In the genomic region with DNA sequence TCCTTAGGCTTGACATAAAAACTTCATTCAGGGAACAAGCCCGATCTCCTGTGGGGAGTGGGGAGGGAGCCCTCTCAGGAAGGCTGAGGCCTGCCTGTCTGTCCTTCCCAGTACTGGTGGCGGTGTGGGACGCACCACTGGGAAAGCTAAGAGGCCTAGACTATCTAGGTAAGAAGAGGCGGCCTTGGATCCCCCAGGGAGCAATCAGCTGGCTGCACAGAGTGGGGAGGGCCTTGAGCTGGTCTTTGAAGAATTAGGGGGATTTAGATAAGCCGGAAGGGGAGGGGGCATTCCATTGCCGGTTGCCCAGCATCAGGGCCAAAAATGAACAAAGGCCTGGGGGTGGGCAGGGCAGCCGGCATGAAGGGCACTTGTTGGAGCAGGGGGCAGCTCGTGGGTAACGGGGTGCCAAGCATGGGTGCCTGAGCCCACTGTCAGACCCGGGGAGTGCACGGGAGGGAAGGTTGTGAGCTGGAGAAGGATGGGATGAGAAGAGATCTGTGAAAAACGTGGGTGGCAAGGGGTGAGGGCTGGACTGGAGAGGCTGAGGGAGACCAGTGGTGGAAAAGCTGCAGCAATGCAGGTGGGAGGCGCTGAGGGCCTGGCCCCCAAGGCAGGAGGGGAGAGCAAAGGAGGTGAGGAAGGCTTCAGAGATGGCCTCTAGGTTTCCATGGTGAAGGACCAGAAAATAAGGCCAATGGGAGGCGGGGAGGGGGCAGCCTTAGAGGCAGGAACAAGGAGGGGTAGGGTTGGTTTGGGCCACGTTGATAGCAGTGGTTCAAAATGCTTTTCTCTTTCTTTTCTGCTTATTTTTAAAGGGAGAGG, we compare ENCODE assay signal across 9 cellular contexts. TPM values are rescaled to one million over a fixed set of nuclear protein-coding genes. Genes with fewer than 3 reads are reported as not detected.
A peak's percentile ranks its signal among the peaks of the same experiment; 100 is the strongest.
DNase-seq lines count a peak whose midpoint lies in the region; ATAC-seq and TF ChIP-seq lines count a peak whose summit lies in the region.
"Had no signal": no experiment of that assay in that cellular context is flagged by ENCODE, and none has a peak within 500 bp of the region (broad histone marks: within the 10 kb centered on the region; RNA-seq: fewer than 3 reads in every experiment).

No MANE protein-coding gene starts in this region.

- no peaks in the 10 kb centered on the region for H3K9me3 ChIP-seq in heart right ventricle

- 42 to 44% methylated on average over 15 of the region's 15 CpGs for WGBS in heart right ventricle, 2 donors

- peak overlapping the region; percentile 64 for H3K4me2 ChIP-seq in GM23338

- no peaks in the 10 kb centered on the region; the same call in 1 of the 2 replicates for H4K20me1 ChIP-seq in GM23338 (replicated peaks; ENCODE audit: insufficient read depth)

- CTCF ChIA-PET in activated CD4-positive, alpha-beta memory T cell treated with anti-CD3 and anti-CD28 coated beads for 36 hours (lab: Charles Lee) = interaction anchor here (0.6 to 7.8 kb wide), 6 partner anchors 27 to 493 kb away, joined by 3 to 60 read pairs (median 3); no protein-coding TSS in a partner anchor

- POLR2A ChIA-PET in activated CD4-positive, alpha-beta memory T cell treated with anti-CD3 and anti-CD28 coated beads for 36 hours (lab: Charles Lee) = no interaction called here

- peak overlapping the region; percentile 83 for H3K27ac Mint-ChIP-seq in GM23338
- H3K27ac Mint-ChIP-seq in activated CD4-positive, alpha-beta memory T cell treated with anti-CD3 and anti-CD28 coated beads for 36 hours = peak overlapping the region; percentile 57
- H3K27ac Mint-ChIP-seq in activated T-helper 2 cell treated with anti-CD3 and anti-CD28 coated beads, Interferon-gamma antibody, Interleukin-2, Interleukin-4, amounts not matched to agents 10 μg/mL and 5 μg/mL and 100 μg/mL, durations not matched to agents 14 hours and 24 hours and 36 hours = no peak overlapping the region

- no peak for DNase-seq in GM23338 (ENCODE audit: low spot score)
- no peak for DNase-seq in activated CD4-positive, alpha-beta memory T cell treated with anti-CD3 and anti-CD28 coated beads for 36 hours
- no peak for DNase-seq in heart right ventricle
- DNase-seq in retina = peak; percentile 47
- no peak for DNase-seq in occipital lobe (lab: John Stamatoyannopoulos, UW)
- no peak for DNase-seq in activated T-helper 2 cell treated with anti-CD3 and anti-CD28 coated beads, Interferon-gamma antibody, Interleukin-2, Interleukin-4, amounts not matched to agents 10 μg/mL and 5 μg/mL and 100 μg/mL, durations not matched to agents 14 hours and 24 hours and 36 hours (ENCODE audit: low spot score)
- DNase-seq in H4 (ENCODE audit: low spot score) = no peak
- DNase-seq in DMS153 treated with DMSO at 0.1 percent for 48 hours (lab: John Stamatoyannopoulos, UW; ENCODE audit: unreplicated experiment) = no peak
- DNase-seq: NCI-H1694 treated with DMSO at 0.1 percent for 48 hours had no signal

- TF ChIP-seq CTCF in GM23338 (conservative IDR thresholded peaks at IDR 0.05; ENCODE audit: low read depth in 2 of 2) (no peak), heart right ventricle (IDR thresholded peaks at IDR 0.05) (no peak)

- H3K4me1 ChIP-seq in GM23338 (ENCODE audit: insufficient read depth) (peaks cover 71% of the 10 kb centered on the region), heart right ventricle (peaks cover 32 to 100% (median 99%) of the 10 kb centered on the region in 9 donors)

- intact Hi-C loops in activated CD4-positive, alpha-beta memory T cell treated with anti-CD3 and anti-CD28 coated beads for 36 hours (cut with micrococcal nuclease) = no loop called here
- intact Hi-C loops in heart right ventricle (cut with DNase I) = loop anchor here (2.0 to 10.0 kb wide), 12 partner anchors 148 to 618 kb away; no protein-coding TSS in a partner anchor
- intact Hi-C loops in activated T-helper 2 cell treated with anti-CD3 and anti-CD28 coated beads, Interferon-gamma antibody, Interleukin-2, Interleukin-4, amounts not matched to agents 10 μg/mL and 5 μg/mL and 100 μg/mL, durations not matched to agents 14 hours and 24 hours and 36 hours (cut with micrococcal nuclease) = no loop called here

- peaks cover 14% of the 10 kb centered on the region for H3K27me3 Mint-ChIP-seq in GM23338 (ENCODE audit: insufficient read depth, low read depth, poor library complexity)
- H3K27me3 Mint-ChIP-seq in activated CD4-positive, alpha-beta memory T cell treated with anti-CD3 and anti-CD28 coated beads for 36 hours = no peaks in the 10 kb centered on the region
- peaks cover 42% of the 10 kb centered on the region for H3K27me3 Mint-ChIP-seq in activated T-helper 2 cell treated with anti-CD3 and anti-CD28 coated beads, Interferon-gamma antibody, Interleukin-2, Interleukin-4, amounts not matched to agents 10 μg/mL and 5 μg/mL and 100 μg/mL, durations not matched to agents 14 hours and 24 hours and 36 hours (ENCODE audit: low read depth)

- no peak overlapping the region for H2AFZ ChIP-seq in GM23338

- no peaks in the 10 kb centered on the region for H3K9me2 ChIP-seq in GM23338 (ENCODE audit: insufficient read depth)

- peak overlapping the region; percentile 47; the same call in 1 of the 3 replicates for H3K4me3 Mint-ChIP-seq in GM23338
- H3K4me3 Mint-ChIP-seq in activated CD4-positive, alpha-beta memory T cell treated with anti-CD3 and anti-CD28 coated beads for 36 hours = no peak overlapping the region
- no peak overlapping the region for H3K4me3 Mint-ChIP-seq in activated T-helper 2 cell treated with anti-CD3 and anti-CD28 coated beads, Interferon-gamma antibody, Interleukin-2, Interleukin-4, amounts not matched to agents 10 μg/mL and 5 μg/mL and 100 μg/mL, durations not matched to agents 14 hours and 24 hours and 36 hours (ENCODE audit: low read depth)

- no peaks in the 10 kb centered on the region for H3K9me3 Mint-ChIP-seq in GM23338
- H3K9me3 Mint-ChIP-seq in activated CD4-positive, alpha-beta memory T cell treated with anti-CD3 and anti-CD28 coated beads for 36 hours = no peaks in the 10 kb centered on the region
- no peaks in the 10 kb centered on the region for H3K9me3 Mint-ChIP-seq in activated T-helper 2 cell treated with anti-CD3 and anti-CD28 coated beads, Interferon-gamma antibody, Interleukin-2, Interleukin-4, amounts not matched to agents 10 μg/mL and 5 μg/mL and 100 μg/mL, durations not matched to agents 14 hours and 24 hours and 36 hours

- ATAC-seq in GM23338 (peak; percentile 11; the same call in 2 of the 3 replicates), heart right ventricle (peak; percentile 1 to 50 (median 10))

- peaks cover 97% of the 10 kb centered on the region for H3K79me2 ChIP-seq in GM23338 (replicated peaks; ENCODE audit: insufficient read depth)

- no peaks in the 10 kb centered on the region for H3K36me3 ChIP-seq in GM23338 (ENCODE audit: insufficient read depth)
- H3K36me3 ChIP-seq in heart right ventricle = no peaks in the 10 kb centered on the region

- peaks cover 82% of the 10 kb centered on the region for H3K4me1 Mint-ChIP-seq in GM23338
- H3K4me1 Mint-ChIP-seq in activated CD4-positive, alpha-beta memory T cell treated with anti-CD3 and anti-CD28 coated beads for 36 hours (ENCODE audit: low read depth) = peaks cover 82% of the 10 kb centered on the region
- peaks cover 22% of the 10 kb centered on the region for H3K4me1 Mint-ChIP-seq in activated T-helper 2 cell treated with anti-CD3 and anti-CD28 coated beads, Interferon-gamma antibody, Interleukin-2, Interleukin-4, amounts not matched to agents 10 μg/mL and 5 μg/mL and 100 μg/mL, durations not matched to agents 14 hours and 24 hours and 36 hours (ENCODE audit: low read depth)

- peaks cover 6% of the 10 kb centered on the region for H3K36me3 Mint-ChIP-seq in GM23338 (ENCODE audit: low read depth)
- no peaks in the 10 kb centered on the region for H3K36me3 Mint-ChIP-seq in activated CD4-positive, alpha-beta memory T cell treated with anti-CD3 and anti-CD28 coated beads for 36 hours
- no peaks in the 10 kb centered on the region for H3K36me3 Mint-ChIP-seq in activated T-helper 2 cell treated with anti-CD3 and anti-CD28 coated beads, Interferon-gamma antibody, Interleukin-2, Interleukin-4, amounts not matched to agents 10 μg/mL and 5 μg/mL and 100 μg/mL, durations not matched to agents 14 hours and 24 hours and 36 hours (ENCODE audit: low read depth)

- no peaks in the 10 kb centered on the region for H3F3A ChIP-seq in GM23338 (replicated peaks; ENCODE audit: low read depth)

- H3K27me3 ChIP-seq in GM23338 (ENCODE audit: insufficient read depth) (no peaks in the 10 kb centered on the region), heart right ventricle (no peaks in the 10 kb centered on the region)

- H3K27ac ChIP-seq in GM23338 (ENCODE audit: low read depth) = no peak overlapping the region
- H3K27ac ChIP-seq in heart right ventricle = peak overlapping the region; percentile 59 to 100 (median 99)

- H3K4me3 ChIP-seq in GM23338 = no peak overlapping the region; the same call in 1 of the 2 replicates
- peak overlapping the region in 5 of 10 donors; percentile 9 to 32 (median 21) for H3K4me3 ChIP-seq in heart right ventricle

TF ChIP-seq in GM23338, 12 proteins besides CTCF, POLR2A, EP300 and RAD21 (continues in another document):
- no peak for TF ChIP-seq JUNB (IDR thresholded peaks at IDR 0.05; ENCODE audit: unreplicated experiment)

RNA-seq across cellular contexts. Expression of a gene that starts 8.5 kb away (rescaled TPM):
- 16.5 and 19.2 TPM in 2 replicates for total RNA-seq in GM23338 (2014; rRNA removed; shearing (Covaris generic))
- polyA plus RNA-seq in GM23338 (2016; fragmentation: Nextera tagmentation; extraction: Ambion mirVana) (14.1 and 15.0 TPM in 2 replicates), heart right ventricle (10 to 100 TPM in 1 of 2 donors, 1 to 10 TPM in 1; 9.9 to 11.4 TPM)
- 1 to 10 TPM; 9.1 to 9.9 TPM for total RNA-seq in activated CD4-positive, alpha-beta memory T cell treated with anti-CD3 and anti-CD28 coated beads for 36 hours
- total RNA-seq in heart right ventricle (10 to 100 TPM; 14.1 to 25.1 (median 20.0) TPM), occipital lobe (23.4 TPM)
- total RNA-seq in activated T-helper 2 cell treated with anti-CD3 and anti-CD28 coated beads, Interferon-gamma antibody, Interleukin-2, Interleukin-4, amounts not matched to agents 10 μg/mL and 5 μg/mL and 100 μg/mL, durations not matched to agents 14 hours and 24 hours and 36 hours = 0.62 and 0.71 TPM in 2 replicates
- 5.2 and 8.0 TPM in 2 replicates for total RNA-seq in H4 (2014; rRNA removed; shearing (Covaris generic))

Comparison
In these comparisons a context has a peak if more than half of its experiments do, and no peak if none do; other contexts are left out.
1. intact Hi-C loops: an anchor here in heart right ventricle (2.0 to 10.0 kb wide); none called in activated CD4-positive, alpha-beta memory T cell treated with anti-CD3 and anti-CD28 coated beads for 36 hours and activated T-helper 2 cell treated with anti-CD3 and anti-CD28 coated beads, Interferon-gamma antibody, Interleukin-2, Interleukin-4, amounts not matched to agents 10 μg/mL and 5 μg/mL and 100 μg/mL, durations not matched to agents 14 hours and 24 hours and 36 hours.